29 cellular contexts compared by ENCODE assay signal in genomic region chr4:125573368-125573767, GRCh38.
"Had no signal": no experiment of that assay in that cellular context is flagged by ENCODE, and none has a peak within 500 bp of the region (broad histone marks: within the 10 kb centered on the region; RNA-seq: fewer than 3 reads in every experiment).

No MANE protein-coding gene starts in this region.

- H3K27ac Mint-ChIP-seq: mesothelial cell of epicardium; naive B cell; natural killer cell; nephron progenitor cell; neural progenitor cell; progenitor cell of endocrine pancreas; stimulated activated naive CD8-positive, alpha-beta T cell treated with anti-CD3 and anti-CD28 coated beads, Interleukin-15, amount 100 ng/mL, for 72 hours had no signal

- H3K9me3 ChIP-seq: neutrophil, testis, thyroid gland, transverse colon, upper lobe of left lung, vagina had no signal

- H3K27ac ChIP-seq: hepatocyte, left ventricle myocardium inferior, neural progenitor cell, neutrophil, parathyroid adenoma, skin epidermis, testis, thyroid gland, transverse colon, upper lobe of left lung, vagina had no signal

- H3K4me2 ChIP-seq: hepatocyte, neural progenitor cell had no signal

- H3K4me1 ChIP-seq: left ventricle myocardium inferior, neural progenitor cell, parathyroid adenoma, testis, thyroid gland, transverse colon, upper lobe of left lung, vagina had no signal

- ATAC-seq: natural killer cell; right cardiac atrium; sciatic nerve; stimulated activated naive CD8-positive, alpha-beta T cell treated with anti-CD3 and anti-CD28 coated beads, Interleukin-15, amount 100 ng/mL, for 72 hours had no signal

- DNase-seq: islet precursor cell; left ventricle myocardium inferior; mesendoderm; naive B cell; natural killer cell; nephron progenitor cell; occipital lobe; retina; right cardiac atrium; stimulated activated CD4-positive, alpha-beta T cell treated with anti-CD3 and anti-CD28 coated beads, Interleukin-12 subunit alpha, Interleukin-12 subunit beta, amount 100 ng/mL, for 4 hours; stimulated activated CD4-positive, alpha-beta T cell treated with anti-CD3 and anti-CD28 coated beads, Interleukin-15, amount 100 ng/mL, for 24 hours; stimulated activated CD4-positive, alpha-beta T cell treated with anti-CD3 and anti-CD28 coated beads, Interleukin-2, amount 100 ng/mL, for 24 hours; stimulated activated CD4-positive, alpha-beta T cell treated with anti-CD3 and anti-CD28 coated beads, Interleukin-4, amount 100 ng/mL, for 1 hour; stimulated activated naive CD4-positive, alpha-beta T cell treated with Interleukin-2 at 50 U/mL for 16 hours; stimulated activated naive CD8-positive, alpha-beta T cell treated with anti-CD3 and anti-CD28 coated beads, Interleukin-15, amount 100 ng/mL, for 72 hours; testis; thyroid gland; transverse colon; upper lobe of left lung had no signal

- H3K4me1 Mint-ChIP-seq: mesothelial cell of epicardium; naive B cell; natural killer cell; nephron progenitor cell; neural progenitor cell; stimulated activated naive CD8-positive, alpha-beta T cell treated with anti-CD3 and anti-CD28 coated beads, Interleukin-15, amount 100 ng/mL, for 72 hours had no signal

- H3K79me2 ChIP-seq: hepatocyte, parathyroid adenoma had no signal

- H3K9me3 Mint-ChIP-seq: natural killer cell; stimulated activated naive CD8-positive, alpha-beta T cell treated with anti-CD3 and anti-CD28 coated beads, Interleukin-15, amount 100 ng/mL, for 72 hours had no signal

- H3K4me3 Mint-ChIP-seq: mesothelial cell of epicardium; naive B cell; natural killer cell; nephron progenitor cell; neural progenitor cell; stimulated activated naive CD8-positive, alpha-beta T cell treated with anti-CD3 and anti-CD28 coated beads, Interleukin-15, amount 100 ng/mL, for 72 hours had no signal

- H3K4me3 ChIP-seq: hepatocyte, left ventricle myocardium inferior, lung, neural progenitor cell, skin epidermis, testis, thyroid gland, transverse colon, upper lobe of left lung, vagina had no signal

- H2AFZ ChIP-seq: hepatocyte, neural progenitor cell, parathyroid adenoma had no signal

- H3K27me3 ChIP-seq: hepatocyte, neural progenitor cell, neutrophil, testis, thyroid gland, transverse colon, upper lobe of left lung, vagina had no signal

- H3K36me3 Mint-ChIP-seq: mesothelial cell of epicardium, naive B cell, natural killer cell had no signal

- H3K36me3 ChIP-seq: left ventricle myocardium inferior, neural progenitor cell, neutrophil, thyroid gland, transverse colon, upper lobe of left lung, vagina had no signal
